ENCODE assay signal across 7 cellular contexts in genomic region chr3:6935418-6935817, GRCh38.
DNase-seq lines count a peak whose midpoint lies in the region; TF ChIP-seq lines count a peak whose summit lies in the region.
"Not testable (repeated sequence)": the region's sequence is repeated elsewhere in the genome, so short reads cannot be mapped to it uniquely, and the experiment has no call there.

No MANE protein-coding gene starts in this region.

- WGBS in endodermal cell (ENCODE audit: insufficient coverage in 1 of 2, insufficient read length in 1 of 2), 2 experiments, result 91% methylated on average over 2 of the region's 2 CpGs; no CpG with 5 or more reads in 1 of the 2 experiments

- not testable (repeated sequence) for H3K9ac ChIP-seq in endodermal cell (ENCODE audit: extremely low read depth, low read length, poor library complexity, severe bottlenecking)

- not testable (repeated sequence) for H3K27ac ChIP-seq in endodermal cell (ENCODE audit: low read depth, low read length)

- DNase-seq in DMS 273 (lab: John Stamatoyannopoulos, UW; ENCODE audit: unreplicated experiment) (peak; percentile 4), OCI-M1 (lab: John Stamatoyannopoulos, UW) (peak; percentile 12), lung microvascular endothelial cell (ENCODE audit: low read depth in 2 of 2) (peak; percentile 1 to 2)
- DNase-seq in astrocyte of the cerebellum (ENCODE audit: low read depth); endodermal cell: not testable (repeated sequence)

- in situ Hi-C loops in astrocyte of the cerebellum (cut with HindIII; ENCODE audit: low sequenced_read_pairs), result not testable (repeated sequence)

- H3K9me3 ChIP-seq in endodermal cell (ENCODE audit: control insufficient read depth, low read length), result not testable (repeated sequence)

- TF ChIP-seq CTCF in GM12874 (IDR thresholded peaks at IDR 0.05; ENCODE audit: insufficient read depth, low read depth, low read length), result 0 out of 2 replicates have a peak, but pooled peaks have one; percentile 4
- TF ChIP-seq CTCF in LNCAP (IDR thresholded peaks at IDR 0.05), result peak; percentile 33
- peak; percentile 14 for TF ChIP-seq CTCF in astrocyte of the cerebellum (IDR thresholded peaks at IDR 0.05; ENCODE audit: low read depth, low read length, missing control alignments)
- peak; percentile 59 for TF ChIP-seq CTCF in endodermal cell (conservative IDR thresholded peaks at IDR 0.05)

- not testable (repeated sequence) for H3K27me3 ChIP-seq in endodermal cell (ENCODE audit: control insufficient read depth, insufficient read depth, low read length, poor library complexity, severe bottlenecking)

- not testable (repeated sequence) for H3K4me3 ChIP-seq in astrocyte of the cerebellum (ENCODE audit: low read depth, low read length); endodermal cell (ENCODE audit: low read length)

- not testable (repeated sequence) for H3K9me3 Mint-ChIP-seq in endodermal cell

- not testable (repeated sequence) for H3K36me3 ChIP-seq in endodermal cell (ENCODE audit: control insufficient read depth, insufficient read depth, low read length)

- not testable (repeated sequence) for H3K4me1 Mint-ChIP-seq in endodermal cell

- H3K27me3 Mint-ChIP-seq in endodermal cell (ENCODE audit: insufficient read depth), result not testable (repeated sequence)

- H3K4me1 ChIP-seq in endodermal cell (ENCODE audit: control insufficient read depth, insufficient read depth, low read length), result not testable (repeated sequence)

- H3K36me3 Mint-ChIP-seq in endodermal cell (ENCODE audit: low read depth), result not testable (repeated sequence)

- H3K4me3 Mint-ChIP-seq in endodermal cell, result not testable (repeated sequence)

- H3K27ac Mint-ChIP-seq in endodermal cell, result not testable (repeated sequence)

Comparison
In these comparisons a context has a peak if more than half of its experiments do, and no peak if none do; other contexts are left out.
1. CTCF ChIP-seq: peak in every context shown above with its lines; median percentile 59 in endodermal cell; 33 in LNCAP; 14 in astrocyte of the cerebellum; 4 in GM12874.